Comparison of ENCODE assay signal across 8 cellular contexts in the genomic region with DNA sequence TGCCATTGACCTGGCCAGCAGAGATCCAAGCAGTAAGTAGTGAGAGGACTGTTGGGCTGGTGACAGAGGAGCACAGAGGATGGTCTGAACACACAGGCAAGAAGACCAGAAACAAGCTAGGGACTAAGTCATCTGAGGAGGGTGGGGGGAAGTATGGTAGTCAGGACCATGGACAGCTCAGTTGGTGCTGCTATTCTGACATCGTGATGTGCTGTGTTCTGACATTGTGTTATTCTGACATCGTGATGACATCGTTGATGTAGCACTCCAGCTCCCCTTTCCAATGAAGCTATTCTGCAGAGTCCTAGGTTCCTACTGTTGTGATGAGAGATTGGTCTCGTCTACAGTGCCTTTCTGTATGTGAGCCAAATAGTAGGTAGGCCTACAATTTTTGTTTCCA. TPM values are rescaled to one million over a fixed set of nuclear protein-coding genes. Genes with fewer than 3 reads are reported as not detected.
DNase-seq lines count a peak whose midpoint lies in the region; ATAC-seq lines count a peak whose summit lies in the region.

No MANE protein-coding gene starts in this region.

- no peaks in the 10 kb centered on the region for H3K4me1 Mint-ChIP-seq in naive thymus-derived CD8-positive, alpha-beta T cell

- POLR2A ChIA-PET in naive thymus-derived CD8-positive, alpha-beta T cell (lab: Charles Lee): no interaction called here

- DNase-seq in COLO829 (ENCODE audit: low spot score) (peak; percentile 43), HPDE6-E6E7 (ENCODE audit: extremely low spot score) (peak; percentile 56), UCSD-AML1 (lab: John Stamatoyannopoulos, UW; ENCODE audit: unreplicated experiment) (peak; percentile 61), NCI-H1105 (lab: John Stamatoyannopoulos, UW) (no peak)
- peak; percentile 15 for DNase-seq in effector CD4-positive, alpha-beta T cell
- peak; percentile 2 to 63 (median 40) for DNase-seq in naive thymus-derived CD8-positive, alpha-beta T cell
- no peak for DNase-seq in effector CD8-positive, alpha-beta T cell (lab: John Stamatoyannopoulos, UW)

- ATAC-seq in naive thymus-derived CD8-positive, alpha-beta T cell: peak; percentile 62 to 73
- ATAC-seq in HG03097 (IDR thresholded peaks at IDR 0.05; ENCODE audit: low FRiP score, unreplicated experiment): no peak

- H3K4me3 Mint-ChIP-seq in naive thymus-derived CD8-positive, alpha-beta T cell: no peak overlapping the region

- peaks cover 2 to 15% (median 5%) of the 10 kb centered on the region in 5 donors for H3K27me3 Mint-ChIP-seq in naive thymus-derived CD8-positive, alpha-beta T cell

- no peak overlapping the region for H3K27ac Mint-ChIP-seq in naive thymus-derived CD8-positive, alpha-beta T cell

- H3K36me3 Mint-ChIP-seq in naive thymus-derived CD8-positive, alpha-beta T cell: no peaks in the 10 kb centered on the region

- peaks cover 0 to 7% (median 0%) of the 10 kb centered on the region in 9 donors for H3K9me3 Mint-ChIP-seq in naive thymus-derived CD8-positive, alpha-beta T cell

RNA-seq across cellular contexts. Expression of a gene that starts 28.7 kb away (rescaled TPM):
- not detected for total RNA-seq in naive thymus-derived CD8-positive, alpha-beta T cell
- under 1 TPM in 1 of 3 donors, not detected in 2; 0.07 TPM for polyA plus RNA-seq in naive thymus-derived CD8-positive, alpha-beta T cell

RNA-seq across cellular contexts. Expression of a gene that starts 36.3 kb away (rescaled TPM):
- 10 to 100 TPM; 21.5 to 22.3 TPM for total RNA-seq in naive thymus-derived CD8-positive, alpha-beta T cell
- polyA plus RNA-seq in naive thymus-derived CD8-positive, alpha-beta T cell: 10 to 100 TPM; 21.3 to 27.7 (median 22.8) TPM

Comparison
In these comparisons a context has a peak if more than half of its experiments do, and no peak if none do; other contexts are left out.
1. DNase-seq: peak in COLO829 (single experiment), HPDE6-E6E7 (single experiment), UCSD-AML1 (single experiment), effector CD4-positive, alpha-beta T cell (single experiment) and naive thymus-derived CD8-positive, alpha-beta T cell (10 of 10); none in NCI-H1105 (single experiment) and effector CD8-positive, alpha-beta T cell (single experiment).